ENCODE assay signal across 13 cellular contexts in the genomic region with DNA sequence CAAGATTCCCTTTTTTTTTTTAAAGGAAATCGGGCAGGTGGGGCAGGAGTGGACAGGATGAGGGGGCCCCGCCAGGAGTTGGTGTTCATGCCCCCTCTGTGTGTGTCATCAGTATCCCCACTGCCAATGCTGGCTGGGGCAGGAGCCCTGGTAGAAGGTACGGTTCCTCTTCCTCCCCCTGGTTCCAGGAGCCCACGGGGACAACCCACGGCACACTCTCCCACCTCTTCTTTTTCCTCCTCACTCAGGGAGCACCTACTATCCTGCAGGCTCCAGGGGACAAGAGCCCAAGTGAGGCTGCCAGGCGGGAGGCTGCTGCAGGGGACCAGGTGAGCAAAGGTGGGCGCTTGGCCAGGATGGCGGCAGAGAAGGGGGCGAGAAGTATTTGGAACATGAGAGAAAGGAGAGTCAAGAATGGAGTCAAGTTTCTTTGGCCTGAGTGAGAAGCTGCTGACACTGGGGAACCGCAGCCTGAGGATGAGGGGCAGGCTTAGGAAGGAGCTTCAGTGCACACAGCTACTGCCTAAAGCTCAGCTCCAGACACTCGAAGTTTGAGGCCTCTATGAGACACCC. TPM values are rescaled to one million over a fixed set of nuclear protein-coding genes. Genes with fewer than 3 reads are reported as not detected.
DNase-seq lines count a peak whose midpoint lies in the region; ATAC-seq and TF ChIP-seq lines count a peak whose summit lies in the region.
"Had no signal": no experiment of that assay in that cellular context is flagged by ENCODE, and none has a peak within 500 bp of the region (broad histone marks: within the 10 kb centered on the region; RNA-seq: fewer than 3 reads in every experiment).

No MANE protein-coding gene starts in this region.

- TF ChIP-seq POLR2A in body of pancreas (IDR thresholded peaks at IDR 0.05) = no peak

- H3K36me3 ChIP-seq in body of pancreas (replicated peaks in 1 of 2; ENCODE audit: insufficient read depth in 1 of 2, low read depth in 2 of 2) (peaks cover 0 to 2% of the 10 kb centered on the region in 2 donors), mesodermal cell (ENCODE audit: control insufficient read depth, insufficient read depth, low read length) (peaks cover 68% of the 10 kb centered on the region), tibial artery (peaks cover 23 to 69% (median 63%) of the 10 kb centered on the region in 3 donors)

- H3K9me3 ChIP-seq in body of pancreas (no peaks in the 10 kb centered on the region), mesodermal cell (ENCODE audit: control insufficient read depth, low read length) (no peaks in the 10 kb centered on the region), tibial artery (no peaks in the 10 kb centered on the region)

- H3K36me3 Mint-ChIP-seq in activated naive CD4-positive, alpha-beta T cell treated with anti-CD3 and anti-CD28 coated beads, Interleukin-2, amount 50 U/mL, for 72 hours = peaks cover 13 to 39% of the 10 kb centered on the region in 2 donors
- peaks cover 56% of the 10 kb centered on the region for H3K36me3 Mint-ChIP-seq in activated naive CD8-positive, alpha-beta T cell treated with anti-CD3 and anti-CD28 coated beads, Interleukin-2, amount 50 U/mL, for 24 hours (ENCODE audit: low read depth)

- H3K4me1 ChIP-seq in body of pancreas = peaks cover 71% of the 10 kb centered on the region
- H3K4me1 ChIP-seq in mesodermal cell (ENCODE audit: control insufficient read depth, insufficient read depth, low read length, poor library complexity, severe bottlenecking) = peaks cover 50% of the 10 kb centered on the region
- peaks cover 12 to 63% (median 56%) of the 10 kb centered on the region in 4 donors for H3K4me1 ChIP-seq in tibial artery

- H3K27ac ChIP-seq in body of pancreas (peak overlapping the region; percentile 82 to 92 (median 89)), mesodermal cell (ENCODE audit: low read depth, low read length, severe bottlenecking) (peak overlapping the region; percentile 53), tibial artery (peak overlapping the region; percentile 95 to 98)

- no peaks in the 10 kb centered on the region for H3K27me3 ChIP-seq in body of pancreas
- no peaks in the 10 kb centered on the region for H3K27me3 ChIP-seq in tibial artery

- H3K4me3 ChIP-seq in body of pancreas (no peak overlapping the region), mesodermal cell (ENCODE audit: extremely low read depth, insufficient read depth, low read length, poor library complexity, severe bottlenecking) (no peak overlapping the region), tibial artery (no peak overlapping the region)

- TF ChIP-seq CTCF in body of pancreas (IDR thresholded peaks at IDR 0.05) = no peak
- no peak for TF ChIP-seq CTCF in tibial artery (IDR thresholded peaks at IDR 0.05)

- WGBS in body of pancreas, 2 donors = 87 to 89% methylated on average over 10 to 11 of the region's 11 CpGs
- 94 to 97% methylated on average over 8 of the region's 11 CpGs for WGBS in mesodermal cell (ENCODE audit: insufficient coverage in 2 of 2), 2 experiments

- intact Hi-C loops in body of pancreas (cut with DNase I) = no loop called here
- intact Hi-C loops in tibial artery (cut with DNase I; ENCODE audit: low total_unique reads) = no loop called here

- no peak overlapping the region for H3K4me3 Mint-ChIP-seq in activated naive CD8-positive, alpha-beta T cell treated with anti-CD3 and anti-CD28 coated beads, Interleukin-2, amount 50 U/mL, for 24 hours
- H3K4me3 Mint-ChIP-seq: activated CD4-positive, alpha-beta T cell treated with anti-CD3 and anti-CD28 coated beads, Interleukin-2, amount 10 ng/mL, durations not matched to agents 7 days and 5 days; activated T-helper 1 cell treated with anti-CD3 and anti-CD28 coated beads, Interleukin-12 subunit alpha, Interleukin-12 subunit beta, Interleukin-2, Interleukin-4 antibody, amounts not matched to agents 30 ng/mL and 10 ng/mL and 1 ng/mL, durations not matched to agents 14 hours and 24 hours and 36 hours; effector memory CD8-positive, alpha-beta T cell; immature natural killer cell had no signal

- peaks cover 53% of the 10 kb centered on the region for H3K4me1 Mint-ChIP-seq in activated naive CD8-positive, alpha-beta T cell treated with anti-CD3 and anti-CD28 coated beads, Interleukin-2, amount 50 U/mL, for 24 hours

- no peak for ATAC-seq in activated naive CD4-positive, alpha-beta T cell treated with anti-CD3 and anti-CD28 coated beads, Interleukin-2, amount 50 U/mL, for 72 hours
- no peak for ATAC-seq in body of pancreas
- no peak for ATAC-seq in activated naive CD8-positive, alpha-beta T cell treated with anti-CD3 and anti-CD28 coated beads, Interleukin-2, amount 50 U/mL, for 24 hours
- ATAC-seq: effector memory CD8-positive, alpha-beta T cell had no signal

- H3K27me3 Mint-ChIP-seq in activated naive CD8-positive, alpha-beta T cell treated with anti-CD3 and anti-CD28 coated beads, Interleukin-2, amount 50 U/mL, for 24 hours = no peaks in the 10 kb centered on the region
- H3K27me3 Mint-ChIP-seq: activated CD4-positive, alpha-beta T cell treated with anti-CD3 and anti-CD28 coated beads, Interleukin-2, amount 10 ng/mL, durations not matched to agents 7 days and 5 days; effector memory CD8-positive, alpha-beta T cell had no signal

- peak overlapping the region; percentile 38 to 65 for H3K27ac Mint-ChIP-seq in activated naive CD4-positive, alpha-beta T cell treated with anti-CD3 and anti-CD28 coated beads, Interleukin-2, amount 50 U/mL, for 72 hours
- H3K27ac Mint-ChIP-seq in activated naive CD8-positive, alpha-beta T cell treated with anti-CD3 and anti-CD28 coated beads, Interleukin-2, amount 50 U/mL, for 24 hours = no peak overlapping the region
- H3K27ac Mint-ChIP-seq: activated CD4-positive, alpha-beta T cell treated with anti-CD3 and anti-CD28 coated beads, Interleukin-2, amount 10 ng/mL, durations not matched to agents 7 days and 5 days; activated T-helper 1 cell treated with anti-CD3 and anti-CD28 coated beads, Interleukin-12 subunit alpha, Interleukin-12 subunit beta, Interleukin-2, Interleukin-4 antibody, amounts not matched to agents 30 ng/mL and 10 ng/mL and 1 ng/mL, durations not matched to agents 14 hours and 24 hours and 36 hours; immature natural killer cell had no signal

- H3K9me3 Mint-ChIP-seq in activated naive CD4-positive, alpha-beta T cell treated with anti-CD3 and anti-CD28 coated beads, Interleukin-2, amount 50 U/mL, for 72 hours = no peaks in the 10 kb centered on the region
- no peaks in the 10 kb centered on the region for H3K9me3 Mint-ChIP-seq in activated naive CD8-positive, alpha-beta T cell treated with anti-CD3 and anti-CD28 coated beads, Interleukin-2, amount 50 U/mL, for 24 hours
- H3K9me3 Mint-ChIP-seq: activated CD4-positive, alpha-beta T cell treated with anti-CD3 and anti-CD28 coated beads, Interleukin-2, amount 10 ng/mL, durations not matched to agents 7 days and 5 days; activated T-helper 1 cell treated with anti-CD3 and anti-CD28 coated beads, Interleukin-12 subunit alpha, Interleukin-12 subunit beta, Interleukin-2, Interleukin-4 antibody, amounts not matched to agents 30 ng/mL and 10 ng/mL and 1 ng/mL, durations not matched to agents 14 hours and 24 hours and 36 hours; effector memory CD8-positive, alpha-beta T cell; immature natural killer cell had no signal

- DNase-seq in activated naive CD4-positive, alpha-beta T cell treated with anti-CD3 and anti-CD28 coated beads, Interleukin-2, amount 50 U/mL, for 72 hours (ENCODE audit: low spot score in 2 of 2) = no peak
- no peak for DNase-seq in activated naive CD4-positive, alpha-beta T cell treated with Interleukin-2 at 50 U/mL for 16 hours
- no peak for DNase-seq in body of pancreas
- no peak for DNase-seq in tibial artery
- no peak for DNase-seq in NCI-H2171 (lab: John Stamatoyannopoulos, UW)
- DNase-seq in activated naive CD8-positive, alpha-beta T cell treated with anti-CD3 and anti-CD28 coated beads, Interleukin-2, amount 50 U/mL, for 24 hours = no peak
- DNase-seq in HUDEP-2 (lab: John Stamatoyannopoulos, UW; ENCODE audit: unreplicated experiment in 76 of 76) = no peak
- DNase-seq: activated CD4-positive, alpha-beta T cell treated with anti-CD3 and anti-CD28 coated beads, Interleukin-2, amount 10 ng/mL, durations not matched to agents 7 days and 5 days; effector memory CD8-positive, alpha-beta T cell; immature natural killer cell; T1000 had no signal

RNA-seq across cellular contexts. Expression of a gene that starts 26.5 kb away (rescaled TPM):
- total RNA-seq in activated naive CD4-positive, alpha-beta T cell treated with anti-CD3 and anti-CD28 coated beads, Interleukin-2, amount 50 U/mL, for 72 hours = 100 to 1,000 TPM; 111 to 118 TPM
- total RNA-seq in body of pancreas = 10 to 100 TPM; 79.1 to 83.3 TPM
- polyA plus RNA-seq in mesodermal cell (2013, experiment 1 of 2) = 279 TPM
- 263 TPM for polyA plus RNA-seq in mesodermal cell (2013, experiment 2 of 2)
